ENCODE assay signal across 8 cellular contexts in genomic region chr17:77375917-77376651, GRCh38.
A peak's percentile ranks its signal among the peaks of the same experiment; 100 is the strongest.
DNase-seq lines count a peak whose midpoint lies in the region; ATAC-seq and TF ChIP-seq lines count a peak whose summit lies in the region.

No MANE protein-coding gene starts in this region.

- H3K36me3 Mint-ChIP-seq in activated CD4-positive, alpha-beta memory T cell treated with anti-CD3 and anti-CD28 coated beads for 36 hours, result peaks cover 4% of the 10 kb centered on the region
- H3K36me3 Mint-ChIP-seq in endothelial cell (ENCODE audit: low read depth, unreplicated experiment), result peaks cover 15% of the 10 kb centered on the region
- no peaks in the 10 kb centered on the region for H3K36me3 Mint-ChIP-seq in progenitor cell of endocrine pancreas (ENCODE audit: insufficient read depth)

- DNase-seq in GM20000 (ENCODE audit: low spot score) (peak; percentile 70), endothelial cell (ENCODE audit: low spot score) (no peak), progenitor cell of endocrine pancreas (ENCODE audit: low spot score, unreplicated experiment) (no peak), HT-29 (ENCODE audit: low spot score) (no peak), NCI-H2081 treated with DMSO at 0.1 percent for 48 hours (lab: John Stamatoyannopoulos, UW) (no peak), MM.1S (no peak)
- peak; percentile 89 for DNase-seq in activated CD4-positive, alpha-beta memory T cell treated with anti-CD3 and anti-CD28 coated beads for 36 hours

- H2AFZ ChIP-seq in MM.1S (ENCODE audit: low read length), result no peak overlapping the region

- CTCF ChIA-PET in activated CD4-positive, alpha-beta memory T cell treated with anti-CD3 and anti-CD28 coated beads for 36 hours (lab: Charles Lee), result interaction anchor here (1.1 to 4.3 kb wide), 8 partner anchors 14 to 119 kb away, joined by 3 to 30 read pairs (median 13); no protein-coding TSS in a partner anchor

- intact Hi-C loops in activated CD4-positive, alpha-beta memory T cell treated with anti-CD3 and anti-CD28 coated beads for 36 hours (cut with micrococcal nuclease), result loop anchor here (1.0 to 2.0 kb wide), 4 partner anchors 13 to 65 kb away; no protein-coding TSS in a partner anchor

- POLR2A ChIA-PET in activated CD4-positive, alpha-beta memory T cell treated with anti-CD3 and anti-CD28 coated beads for 36 hours (lab: Charles Lee), result interaction anchor here (0.7 to 3.1 kb wide), 11 partner anchors 13 to 582 kb away, joined by 3 to 26 read pairs (median 5); partner anchors contain the start of gene TNRC6C

- no peaks in the 10 kb centered on the region for H3K27me3 Mint-ChIP-seq in activated CD4-positive, alpha-beta memory T cell treated with anti-CD3 and anti-CD28 coated beads for 36 hours
- H3K27me3 Mint-ChIP-seq in endothelial cell (ENCODE audit: unreplicated experiment), result peaks cover 24% of the 10 kb centered on the region
- H3K27me3 Mint-ChIP-seq in progenitor cell of endocrine pancreas, result no peaks in the 10 kb centered on the region

- H3K4me3 ChIP-seq in MM.1S (ENCODE audit: low read length), result no peak overlapping the region

- H3K36me3 ChIP-seq in MM.1S (replicated peaks; ENCODE audit: insufficient read depth, low read length), result no peaks in the 10 kb centered on the region

- H3K79me2 ChIP-seq in MM.1S (ENCODE audit: low read length), result peaks cover 91% of the 10 kb centered on the region

- no peak for ATAC-seq in HG03521 (IDR thresholded peaks at IDR 0.05; ENCODE audit: unreplicated experiment)

- TF ChIP-seq CTCF in GM20000 (IDR thresholded peaks at IDR 0.05; ENCODE audit: extremely low read depth, missing control alignments) (no peak), endothelial cell (IDR thresholded peaks at IDR 0.05; ENCODE audit: unreplicated experiment) (no peak), progenitor cell of endocrine pancreas (IDR thresholded peaks at IDR 0.05; ENCODE audit: unreplicated experiment) (no peak), MM.1S (IDR thresholded peaks at IDR 0.05; ENCODE audit: low read length) (no peak)

- no peaks in the 10 kb centered on the region for H3K27me3 ChIP-seq in MM.1S (replicated peaks; ENCODE audit: insufficient read depth, low read length)

- no peaks in the 10 kb centered on the region; the same call in 1 of the 2 replicates for H4K20me1 ChIP-seq in MM.1S (ENCODE audit: insufficient read depth, low read length)

- H3K9me3 ChIP-seq in MM.1S (replicated peaks; ENCODE audit: insufficient read depth, low read length), result no peaks in the 10 kb centered on the region

- no peaks in the 10 kb centered on the region for H3K9me3 Mint-ChIP-seq in activated CD4-positive, alpha-beta memory T cell treated with anti-CD3 and anti-CD28 coated beads for 36 hours
- H3K9me3 Mint-ChIP-seq in endothelial cell (ENCODE audit: unreplicated experiment), result peaks cover 4% of the 10 kb centered on the region
- H3K9me3 Mint-ChIP-seq in progenitor cell of endocrine pancreas (ENCODE audit: low read depth), result no peaks in the 10 kb centered on the region

- H3K9me2 ChIP-seq in MM.1S (replicated peaks; ENCODE audit: insufficient read depth, low read length), result no peaks in the 10 kb centered on the region

- peak overlapping the region; percentile 97 for H3K4me3 Mint-ChIP-seq in activated CD4-positive, alpha-beta memory T cell treated with anti-CD3 and anti-CD28 coated beads for 36 hours
- H3K4me3 Mint-ChIP-seq in endothelial cell (ENCODE audit: unreplicated experiment) (peak overlapping the region; percentile 99), progenitor cell of endocrine pancreas (ENCODE audit: low read depth) (peak overlapping the region; percentile 97)

- H3F3A ChIP-seq in MM.1S (ENCODE audit: insufficient read depth, low read length), result peaks cover 17% of the 10 kb centered on the region

- no peak overlapping the region for H3K27ac ChIP-seq in MM.1S (ENCODE audit: low read length)

- no peak overlapping the region for H3K4me2 ChIP-seq in MM.1S (ENCODE audit: low read depth, low read length)

- H3K4me1 Mint-ChIP-seq in activated CD4-positive, alpha-beta memory T cell treated with anti-CD3 and anti-CD28 coated beads for 36 hours (ENCODE audit: low read depth), result peaks cover 76% of the 10 kb centered on the region
- H3K4me1 Mint-ChIP-seq in endothelial cell (ENCODE audit: unreplicated experiment) (peaks cover 73% of the 10 kb centered on the region), progenitor cell of endocrine pancreas (ENCODE audit: low read depth) (peaks cover 59% of the 10 kb centered on the region)

- H3K4me1 ChIP-seq in MM.1S (ENCODE audit: low read length), result peaks cover 19% of the 10 kb centered on the region

- H3K9ac ChIP-seq in MM.1S (ENCODE audit: low read length), result no peak overlapping the region

- peak overlapping the region; percentile 89 for H3K27ac Mint-ChIP-seq in activated CD4-positive, alpha-beta memory T cell treated with anti-CD3 and anti-CD28 coated beads for 36 hours
- peak overlapping the region; percentile 75 for H3K27ac Mint-ChIP-seq in endothelial cell (ENCODE audit: unreplicated experiment)
- H3K27ac Mint-ChIP-seq in progenitor cell of endocrine pancreas, result peak overlapping the region; percentile 99

Comparison
In these comparisons a context has a peak if more than half of its experiments do, and no peak if none do; other contexts are left out.
1. DNase-seq: peak in GM20000 (single experiment) and activated CD4-positive, alpha-beta memory T cell treated with anti-CD3 and anti-CD28 coated beads for 36 hours (single experiment); none in endothelial cell (single experiment), progenitor cell of endocrine pancreas (single experiment), HT-29 (single experiment), NCI-H2081 treated with DMSO at 0.1 percent for 48 hours (single experiment) and MM.1S (single experiment).
2. Peak in every context shown above with its lines, with median percentiles within 50 percentile points of each other: H3K27ac Mint-ChIP-seq and H3K4me3 Mint-ChIP-seq.